Comparison of ENCODE assay signal across 10 cellular contexts in the genomic region with DNA sequence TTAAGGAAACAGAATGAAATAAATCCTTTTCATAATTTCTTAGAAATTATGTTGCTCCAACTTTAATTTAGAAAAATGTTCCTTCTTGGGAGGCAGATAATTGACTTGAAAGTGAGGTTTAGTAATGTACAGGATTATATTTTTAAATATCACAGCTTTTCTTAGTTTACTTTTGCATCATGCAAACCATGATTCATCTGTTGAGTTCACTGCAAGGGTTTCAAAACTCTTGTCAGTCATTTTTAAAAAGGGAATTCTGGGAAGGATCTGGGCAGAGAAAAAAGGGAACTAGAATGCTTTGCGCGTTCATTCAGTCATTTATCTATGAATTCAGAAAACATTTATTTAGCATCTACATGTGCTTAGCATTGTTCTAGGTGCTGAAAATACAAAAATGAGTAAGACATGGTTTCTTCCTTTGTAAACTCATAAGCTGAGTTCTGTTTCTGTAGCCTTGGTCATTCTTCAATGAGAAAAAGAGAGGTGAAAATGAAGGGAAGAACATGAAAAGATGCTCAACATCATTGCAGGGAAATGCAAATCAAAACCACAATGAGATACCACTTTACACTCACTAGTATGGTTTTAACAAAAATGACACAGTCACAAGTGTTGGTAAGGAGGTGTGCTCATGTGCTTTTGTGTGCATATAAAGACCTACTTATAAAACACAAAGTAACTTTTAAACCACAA.
DNase-seq lines count a peak whose midpoint lies in the region; ATAC-seq and TF ChIP-seq lines count a peak whose summit lies in the region.
"Had no signal": no experiment of that assay in that cellular context is flagged by ENCODE, and none has a peak within 500 bp of the region (broad histone marks: within the 10 kb centered on the region; RNA-seq: fewer than 3 reads in every experiment).

No MANE protein-coding gene starts in this region.

- no peak for DNase-seq in natural killer cell treated with Interleukin-12 subunit alpha and Interleukin-12 subunit beta and Interleukin-15 and Interleukin-18, amount 100 ng/mL, for 72 hours (ENCODE audit: low spot score)
- no peak for DNase-seq in natural killer cell
- no peak for DNase-seq in vagina (ENCODE audit: extremely low spot score in 2 of 2)
- no peak for DNase-seq in PC-3
- no peak for DNase-seq in activated CD8-positive, alpha-beta memory T cell treated with anti-CD3 and anti-CD28 coated beads, Interleukin-2, amount 50 U/mL, for 4 hours
- DNase-seq in activated CD4-positive, alpha-beta T cell treated with anti-CD3 and anti-CD28 coated beads, Interleukin-2, amount 10 ng/mL, durations not matched to agents 24 days and 14 days, result no peak
- DNase-seq: Kasumi-1, spleen had no signal

- POLR2A ChIA-PET in PC-3 (lab: Charles Lee; ENCODE audit: unreplicated experiment), result no interaction called here

- peaks cover 3 to 6% of the 10 kb centered on the region in 2 donors for H3K27me3 Mint-ChIP-seq in natural killer cell treated with Interleukin-12 subunit alpha and Interleukin-12 subunit beta and Interleukin-15 and Interleukin-18, amount 100 ng/mL, for 72 hours
- H3K27me3 Mint-ChIP-seq in natural killer cell (ENCODE audit: low read depth in 2 of 2), result peaks cover 0 to 2% of the 10 kb centered on the region in 2 donors
- peaks cover 4% of the 10 kb centered on the region for H3K27me3 Mint-ChIP-seq in activated CD4-positive, alpha-beta T cell treated with anti-CD3 and anti-CD28 coated beads, Interleukin-2, amount 10 ng/mL, durations not matched to agents 24 days and 14 days

- H3K9me2 ChIP-seq in PC-3 (replicated peaks; ENCODE audit: low read length), result no peaks in the 10 kb centered on the region

- H3K27me3 ChIP-seq in vagina, result no peaks in the 10 kb centered on the region
- no peaks in the 10 kb centered on the region for H3K27me3 ChIP-seq in PC-3 (ENCODE audit: low read length)
- H3K27me3 ChIP-seq: spleen had no signal

- peaks cover 4% of the 10 kb centered on the region for H3K36me3 Mint-ChIP-seq in natural killer cell treated with Interleukin-12 subunit alpha and Interleukin-12 subunit beta and Interleukin-15 and Interleukin-18, amount 100 ng/mL, for 72 hours
- no peaks in the 10 kb centered on the region for H3K36me3 Mint-ChIP-seq in natural killer cell
- H3K36me3 Mint-ChIP-seq in activated CD4-positive, alpha-beta T cell treated with anti-CD3 and anti-CD28 coated beads, Interleukin-2, amount 10 ng/mL, durations not matched to agents 24 days and 14 days (ENCODE audit: low read depth), result no peaks in the 10 kb centered on the region

- H3K79me2 ChIP-seq in PC-3 (ENCODE audit: low read length), result no peaks in the 10 kb centered on the region

- no peaks in the 10 kb centered on the region for H3K4me1 ChIP-seq in vagina
- H3K4me1 ChIP-seq in PC-3 (ENCODE audit: insufficient read depth, low read length), result peaks cover 43% of the 10 kb centered on the region
- H3K4me1 ChIP-seq: spleen had no signal

- no peaks in the 10 kb centered on the region for H4K20me1 ChIP-seq in PC-3 (ENCODE audit: low read length)

- H3K4me2 ChIP-seq in PC-3 (ENCODE audit: low read length), result no peak overlapping the region

- CTCF ChIA-PET in PC-3 (lab: Charles Lee), result no interaction called here

- TF ChIP-seq CTCF in natural killer cell (IDR thresholded peaks at IDR 0.05), result no peak
- TF ChIP-seq CTCF in vagina (IDR thresholded peaks at IDR 0.05), result no peak
- TF ChIP-seq CTCF in PC-3 (conservative IDR thresholded peaks at IDR 0.05; ENCODE audit: low read depth, low read length), result no peak

- H3K4me1 Mint-ChIP-seq in natural killer cell treated with Interleukin-12 subunit alpha and Interleukin-12 subunit beta and Interleukin-15 and Interleukin-18, amount 100 ng/mL, for 72 hours (ENCODE audit: low read depth in 2 of 2), result peaks cover 9 to 28% of the 10 kb centered on the region in 2 donors
- H3K4me1 Mint-ChIP-seq in natural killer cell, result no peaks in the 10 kb centered on the region
- peaks cover 11% of the 10 kb centered on the region for H3K4me1 Mint-ChIP-seq in activated CD4-positive, alpha-beta T cell treated with anti-CD3 and anti-CD28 coated beads, Interleukin-2, amount 10 ng/mL, durations not matched to agents 24 days and 14 days

- H3F3A ChIP-seq in PC-3 (ENCODE audit: low read length, unreplicated experiment), result no peaks in the 10 kb centered on the region

- H3K27ac ChIP-seq in vagina, result no peak overlapping the region
- H3K27ac ChIP-seq in PC-3 (ENCODE audit: low read length), result no peak overlapping the region
- H3K27ac ChIP-seq: spleen had no signal

- H3K36me3 ChIP-seq in vagina (no peaks in the 10 kb centered on the region), PC-3 (ENCODE audit: low read depth, low read length) (no peaks in the 10 kb centered on the region)
- H3K36me3 ChIP-seq: spleen had no signal

- H3K4me3 ChIP-seq in vagina, result no peak overlapping the region
- H3K4me3 ChIP-seq in PC-3 (ENCODE audit: low read length), result no peak overlapping the region
- H3K4me3 ChIP-seq: spleen had no signal

- peak overlapping the region; percentile 87 to 94 for H3K27ac Mint-ChIP-seq in natural killer cell treated with Interleukin-12 subunit alpha and Interleukin-12 subunit beta and Interleukin-15 and Interleukin-18, amount 100 ng/mL, for 72 hours
- no peak overlapping the region for H3K27ac Mint-ChIP-seq in natural killer cell
- no peak overlapping the region for H3K27ac Mint-ChIP-seq in activated CD4-positive, alpha-beta T cell treated with anti-CD3 and anti-CD28 coated beads, Interleukin-2, amount 10 ng/mL, durations not matched to agents 24 days and 14 days

- intact Hi-C loops in natural killer cell (cut with micrococcal nuclease) (no loop called here), vagina (cut with DNase I) (no loop called here), PC-3 (cut with micrococcal nuclease) (loop anchor here (10.0 kb wide), 1 partner anchor 271 kb away; no protein-coding TSS in a partner anchor)
- intact Hi-C loops in activated CD4-positive, alpha-beta T cell treated with anti-CD3 and anti-CD28 coated beads, Interleukin-2, amount 10 ng/mL, durations not matched to agents 24 days and 14 days (cut with micrococcal nuclease), result no loop called here

- no peak for TF ChIP-seq POLR2A in vagina (IDR thresholded peaks at IDR 0.05)

- no peak overlapping the region for H3K9ac ChIP-seq in PC-3 (ENCODE audit: low read length)

- H3K9me3 Mint-ChIP-seq in natural killer cell treated with Interleukin-12 subunit alpha and Interleukin-12 subunit beta and Interleukin-15 and Interleukin-18, amount 100 ng/mL, for 72 hours, result no peaks in the 10 kb centered on the region
- no peaks in the 10 kb centered on the region for H3K9me3 Mint-ChIP-seq in natural killer cell
- no peaks in the 10 kb centered on the region for H3K9me3 Mint-ChIP-seq in activated CD4-positive, alpha-beta T cell treated with anti-CD3 and anti-CD28 coated beads, Interleukin-2, amount 10 ng/mL, durations not matched to agents 24 days and 14 days

- no TSS peak for BruUV-seq in PC-3 (replicated peaks; lab: Mats Ljungman, UMichigan)

- no peak overlapping the region for H2AFZ ChIP-seq in PC-3 (ENCODE audit: low read length)

- H3K9me3 ChIP-seq in vagina (no peaks in the 10 kb centered on the region), PC-3 (ENCODE audit: low read length) (no peaks in the 10 kb centered on the region)
- H3K9me3 ChIP-seq: spleen had no signal

- peak overlapping the region; percentile 44 for H3K4me3 Mint-ChIP-seq in natural killer cell treated with Interleukin-12 subunit alpha and Interleukin-12 subunit beta and Interleukin-15 and Interleukin-18, amount 100 ng/mL, for 72 hours
- no peak overlapping the region for H3K4me3 Mint-ChIP-seq in natural killer cell
- H3K4me3 Mint-ChIP-seq in activated CD4-positive, alpha-beta T cell treated with anti-CD3 and anti-CD28 coated beads, Interleukin-2, amount 10 ng/mL, durations not matched to agents 24 days and 14 days, result no peak overlapping the region

- peak; percentile 74 to 75 for ATAC-seq in natural killer cell treated with Interleukin-12 subunit alpha and Interleukin-12 subunit beta and Interleukin-15 and Interleukin-18, amount 100 ng/mL, for 72 hours
- ATAC-seq in natural killer cell (no peak), HG02759 (IDR thresholded peaks at IDR 0.05; ENCODE audit: unreplicated experiment) (peak; percentile 79), HG03565 (IDR thresholded peaks at IDR 0.05; ENCODE audit: unreplicated experiment) (peak; percentile 74), PC-3 (no peak)

Comparison
In these comparisons a context has a peak if more than half of its experiments do, and no peak if none do; other contexts are left out.
1. ATAC-seq: peak in natural killer cell treated with Interleukin-12 subunit alpha and Interleukin-12 subunit beta and Interleukin-15 and Interleukin-18, amount 100 ng/mL, for 72 hours (2 of 2), HG02759 (single experiment) and HG03565 (single experiment); none in natural killer cell (0 of 3) and PC-3 (single experiment).
2. H3K27ac Mint-ChIP-seq: peak in natural killer cell treated with Interleukin-12 subunit alpha and Interleukin-12 subunit beta and Interleukin-15 and Interleukin-18, amount 100 ng/mL, for 72 hours (2 of 2); none in natural killer cell (0 of 2) and activated CD4-positive, alpha-beta T cell treated with anti-CD3 and anti-CD28 coated beads, Interleukin-2, amount 10 ng/mL, durations not matched to agents 24 days and 14 days (single experiment).